ENCODE assay signal across 33 cellular contexts in the genomic region with DNA sequence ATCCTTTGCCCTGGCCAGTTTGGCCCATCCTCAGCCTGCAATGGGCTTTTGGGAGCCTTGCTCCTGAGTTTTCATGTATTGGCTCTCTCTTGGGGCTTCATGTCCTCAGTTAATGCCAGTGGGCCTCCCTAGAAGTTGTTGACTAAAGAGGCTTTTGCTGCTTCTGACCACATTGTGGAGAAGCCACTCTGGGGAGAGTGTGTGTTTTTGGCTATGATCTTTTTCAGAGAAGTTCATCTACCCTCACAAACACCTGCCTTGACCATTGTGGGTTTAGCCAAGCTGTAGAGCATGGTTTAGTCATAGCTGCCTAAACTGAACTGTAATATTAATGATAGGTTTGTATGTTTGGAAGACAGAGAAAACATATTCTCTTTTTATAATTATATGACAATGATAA. TPM values are rescaled to one million over a fixed set of nuclear protein-coding genes. Genes with fewer than 3 reads are reported as not detected.
"Had no signal": no experiment of that assay in that cellular context is flagged by ENCODE, and none has a peak within 500 bp of the region (broad histone marks: within the 10 kb centered on the region; RNA-seq: fewer than 3 reads in every experiment).

No MANE protein-coding gene starts in this region.

- H3K27ac Mint-ChIP-seq: activated CD4-positive, alpha-beta T cell treated with anti-CD3 and anti-CD28 coated beads, Interleukin-2, amount 10 ng/mL, durations not matched to agents 24 days and 14 days; activated CD8-positive, alpha-beta T cell treated with anti-CD3 and anti-CD28 coated beads for 36 hours; activated naive CD8-positive, alpha-beta T cell treated with anti-CD3 and anti-CD28 coated beads for 36 hours; activated T-cell treated with anti-CD3 and anti-CD28 coated beads, Interleukin-2, amount 50 U/mL, for 72 hours; activated T-helper 17 cell treated with anti-CD3 and anti-CD28 coated beads, Interleukin-2, amount 50 U/mL, for 72 hours; T-helper 1 cell treated with Interleukin-12 subunit alpha and Interleukin-12 subunit beta and Interleukin-4 antibody, amounts not matched to agents 30 μg/mL and 1 μg/mL, for 36 hours; T-helper 2 cell treated with Interferon-gamma antibody and Interleukin-4, amounts not matched to agents 5 μg/mL and 100 μg/mL, for 36 hours had no signal

- H3K36me3 Mint-ChIP-seq: activated naive CD8-positive, alpha-beta T cell treated with anti-CD3 and anti-CD28 coated beads for 36 hours had no signal

- H3K9me3 ChIP-seq: SJSA1, SK-N-SH had no signal

- H3K4me3 Mint-ChIP-seq: activated CD4-positive, alpha-beta T cell treated with anti-CD3 and anti-CD28 coated beads, Interleukin-2, amount 10 ng/mL, durations not matched to agents 24 days and 14 days; activated CD8-positive, alpha-beta T cell treated with anti-CD3 and anti-CD28 coated beads for 36 hours; activated naive CD8-positive, alpha-beta T cell treated with anti-CD3 and anti-CD28 coated beads for 36 hours; activated T-cell treated with anti-CD3 and anti-CD28 coated beads, Interleukin-2, amount 50 U/mL, for 72 hours; activated T-helper 17 cell treated with anti-CD3 and anti-CD28 coated beads, Interleukin-2, amount 50 U/mL, for 72 hours; T-helper 1 cell treated with Interleukin-12 subunit alpha and Interleukin-12 subunit beta and Interleukin-4 antibody, amounts not matched to agents 30 μg/mL and 1 μg/mL, for 36 hours; T-helper 2 cell treated with Interferon-gamma antibody and Interleukin-4, amounts not matched to agents 5 μg/mL and 100 μg/mL, for 36 hours had no signal

- H3K36me3 ChIP-seq: brain microvascular endothelial cell had no signal

- ATAC-seq: activated CD8-positive, alpha-beta T cell treated with anti-CD3 and anti-CD28 coated beads for 36 hours; activated T-cell treated with anti-CD3 and anti-CD28 coated beads, Interleukin-2, amount 50 U/mL, for 72 hours; activated T-helper 17 cell treated with anti-CD3 and anti-CD28 coated beads, Interleukin-2, amount 50 U/mL, for 72 hours had no signal

- H3K4me1 Mint-ChIP-seq: activated naive CD8-positive, alpha-beta T cell treated with anti-CD3 and anti-CD28 coated beads for 36 hours; activated T-helper 17 cell treated with anti-CD3 and anti-CD28 coated beads, Interleukin-2, amount 50 U/mL, for 72 hours had no signal

- H3K4me2 ChIP-seq: SK-N-SH had no signal

- H3K9ac ChIP-seq: SK-N-SH had no signal

- H3K27me3 ChIP-seq: brain microvascular endothelial cell, SJSA1 had no signal

- H3K9me3 Mint-ChIP-seq: activated CD4-positive, alpha-beta T cell treated with anti-CD3 and anti-CD28 coated beads, Interleukin-2, amount 10 ng/mL, durations not matched to agents 24 days and 14 days; activated CD8-positive, alpha-beta T cell treated with anti-CD3 and anti-CD28 coated beads for 36 hours; activated naive CD8-positive, alpha-beta T cell treated with anti-CD3 and anti-CD28 coated beads for 36 hours; activated T-cell treated with anti-CD3 and anti-CD28 coated beads, Interleukin-2, amount 50 U/mL, for 72 hours; activated T-helper 17 cell treated with anti-CD3 and anti-CD28 coated beads, Interleukin-2, amount 50 U/mL, for 72 hours; T-helper 1 cell treated with Interleukin-12 subunit alpha and Interleukin-12 subunit beta and Interleukin-4 antibody, amounts not matched to agents 30 μg/mL and 1 μg/mL, for 36 hours; T-helper 2 cell treated with Interferon-gamma antibody and Interleukin-4, amounts not matched to agents 5 μg/mL and 100 μg/mL, for 36 hours had no signal

- H3K27ac ChIP-seq: brain microvascular endothelial cell, SJSA1 had no signal

- DNase-seq: activated CD4-positive, alpha-beta T cell treated with anti-CD3 and anti-CD28 coated beads, Interleukin-2, amount 10 ng/mL, durations not matched to agents 24 days and 14 days; activated CD4-positive, alpha-beta T cell treated with anti-CD3 and anti-CD28 coated beads, Interleukin-2, amount 50 U/mL, for 4 hours; activated CD8-positive, alpha-beta T cell treated with anti-CD3 and anti-CD28 coated beads for 36 hours; activated effector memory CD4-positive, alpha-beta T cell treated with anti-CD3 and anti-CD28 coated beads, Interleukin-2, amount 50 U/mL, for 16 hours; activated naive CD4-positive, alpha-beta T cell; activated naive CD4-positive, alpha-beta T cell treated with anti-CD3 and anti-CD28 coated beads, Interleukin-2, amount 50 U/mL, for 16 hours; activated naive CD8-positive, alpha-beta T cell treated with anti-CD3 and anti-CD28 coated beads for 36 hours; activated T-cell treated with anti-CD3 and anti-CD28 coated beads, Interleukin-2, amount 50 U/mL, for 1 hour; activated T-cell treated with anti-CD3 and anti-CD28 coated beads, Interleukin-2, amount 50 U/mL, for 72 hours; amniotic stem cell; aorta; brain microvascular endothelial cell; central memory CD4-positive, alpha-beta T cell; Kasumi-1; KG1; MM.1S; MV-4-11; NCI-H1092; NCI-H1436 treated with DMSO at 0.1 percent for 48 hours; NCI-H1694 treated with DMSO at 0.1 percent for 48 hours; NCI-H2029; NCI-H345; NCI-H510A; NCI-H526; NCI-H748 treated with DMSO at 0.1 percent for 48 hours; OCI-M1; SHP77 treated with DMSO at 0.1 percent for 48 hours; SK-N-SH had no signal

- H3K9me2 ChIP-seq: SK-N-SH had no signal

- H3K4me3 ChIP-seq: SJSA1 had no signal

RNA-seq across cellular contexts. Expression of a gene that starts 6.0 kb away (rescaled TPM):
- total RNA-seq: activated CD4-positive, alpha-beta T cell treated with anti-CD3 and anti-CD28 coated beads, Interleukin-2, amount 10 ng/mL, durations not matched to agents 24 days and 14 days; activated CD8-positive, alpha-beta memory T cell treated with anti-CD3 and anti-CD28 coated beads for 36 hours had no signal

RNA-seq across cellular contexts. Expression of a gene that starts 24.7 kb away (rescaled TPM):
- total RNA-seq: activated CD4-positive, alpha-beta T cell treated with anti-CD3 and anti-CD28 coated beads, Interleukin-2, amount 10 ng/mL, durations not matched to agents 24 days and 14 days; activated CD8-positive, alpha-beta memory T cell treated with anti-CD3 and anti-CD28 coated beads for 36 hours; activated naive CD8-positive, alpha-beta T cell treated with anti-CD3 and anti-CD28 coated beads for 36 hours had no signal
